Comparison of ENCODE assay signal across 1 cellular context in the genomic region with DNA sequence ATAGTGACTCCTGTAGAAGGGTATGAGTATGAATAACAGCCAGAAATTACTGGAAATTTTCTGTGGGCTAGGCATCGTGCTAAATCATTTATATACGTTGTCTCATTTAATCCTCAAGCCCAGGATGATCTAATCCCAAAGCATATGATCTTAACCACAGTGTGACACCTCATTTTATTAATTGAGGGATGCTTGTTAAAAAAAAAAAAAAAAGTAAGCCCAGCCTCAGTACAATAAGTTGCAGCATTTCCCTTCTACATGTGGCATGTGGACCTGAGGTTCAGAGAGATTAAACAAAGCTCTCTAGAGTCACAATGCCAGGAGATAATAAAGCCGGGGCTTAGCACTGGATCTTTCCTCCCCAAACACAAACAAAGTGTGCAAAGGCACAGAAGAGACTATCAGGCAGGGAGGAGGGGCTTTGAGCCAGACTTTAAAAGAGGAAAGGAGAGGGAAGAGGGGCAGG.
TF ChIP-seq lines count a peak whose summit lies in the region.

No MANE protein-coding gene starts in this region.

TF ChIP-seq in IMR-90, 13 proteins besides CTCF, POLR2A, EP300 and RAD21:
- no peak for TF ChIP-seq BHLHE40 (IDR thresholded peaks at IDR 0.05; ENCODE audit: low read depth, low read length)
- TF ChIP-seq, protein P1, sequence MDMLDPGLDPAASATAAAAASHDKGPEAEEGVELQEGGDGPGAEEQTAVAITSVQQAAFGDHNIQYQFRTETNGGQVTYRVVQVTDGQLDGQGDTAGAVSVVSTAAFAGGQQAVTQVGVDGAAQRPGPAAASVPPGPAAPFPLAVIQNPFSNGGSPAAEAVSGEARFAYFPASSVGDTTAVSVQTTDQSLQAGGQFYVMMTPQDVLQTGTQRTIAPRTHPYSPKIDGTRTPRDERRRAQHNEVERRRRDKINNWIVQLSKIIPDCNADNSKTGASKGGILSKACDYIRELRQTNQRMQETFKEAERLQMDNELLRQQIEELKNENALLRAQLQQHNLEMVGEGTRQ (IDR thresholded peaks at IDR 0.05; ENCODE audit: low read depth, low read length) = no peak
- no peak for TF ChIP-seq MXI1 (IDR thresholded peaks at IDR 0.05; ENCODE audit: borderline replicate concordance, low read depth, low read length)
- no peak for TF ChIP-seq RFX5 (IDR thresholded peaks at IDR 0.05; ENCODE audit: low read depth, low read length)
- TF ChIP-seq MAZ (IDR thresholded peaks at IDR 0.05; ENCODE audit: borderline replicate concordance, low read depth, low read length) = no peak
